ENCODE assay signal across 25 cellular contexts in the genomic region with DNA sequence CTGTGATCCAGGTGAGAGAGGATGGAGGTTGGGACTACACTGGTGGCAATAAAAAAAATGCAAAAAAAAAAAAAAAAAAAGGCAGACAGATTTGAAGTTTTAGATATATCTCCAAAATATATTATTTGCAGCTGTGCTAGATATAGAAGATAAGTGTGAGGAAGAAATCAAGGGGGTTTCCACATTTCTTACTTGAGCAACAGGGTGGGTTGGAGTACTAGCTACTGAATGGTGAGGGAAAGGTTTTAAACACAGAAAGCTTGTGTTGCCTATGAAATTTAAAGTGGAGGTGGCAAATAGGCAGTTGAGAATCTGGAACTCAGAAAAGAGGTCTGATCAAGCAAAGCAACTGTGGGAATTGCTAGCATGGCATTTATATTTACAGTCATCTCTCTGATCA. TPM values are rescaled to one million over a fixed set of nuclear protein-coding genes. Genes with fewer than 3 reads are reported as not detected.
"Had no signal": no experiment of that assay in that cellular context is flagged by ENCODE, and none has a peak within 500 bp of the region (broad histone marks: within the 10 kb centered on the region; RNA-seq: fewer than 3 reads in every experiment).

No MANE protein-coding gene starts in this region.

- DNase-seq: activated CD4-positive, alpha-beta memory T cell treated with anti-CD3 and anti-CD28 coated beads for 36 hours; activated CD4-positive, alpha-beta T cell treated with anti-CD3 and anti-CD28 coated beads for 36 hours; activated CD8-positive, alpha-beta memory T cell treated with anti-CD3 and anti-CD28 coated beads, Interleukin-2, amount 50 U/mL, for 48 hours; activated gamma-delta T cell treated with Interleukin-2 at 50 U/mL for 16 hours; activated naive CD8-positive, alpha-beta T cell treated with anti-CD3 and anti-CD28 coated beads for 36 hours; brain microvascular endothelial cell; cortex of kidney; effector CD4-positive, alpha-beta T cell; foreskin fibroblast; hypothalamus; kidney; left ventricle myocardium inferior; mucosa of descending colon; naive thymus-derived CD4-positive, alpha-beta T cell; ovary; right lobe of liver; stimulated activated CD4-positive, alpha-beta T cell treated with anti-CD3 and anti-CD28 coated beads, Interleukin-4, amount 100 ng/mL, for 4 hours; stimulated activated CD8-positive, alpha-beta memory T cell treated with anti-CD3 and anti-CD28 coated beads, Interleukin-4, amount 100 ng/mL, for 48 hours; stomach; upper lobe of right lung had no signal

- H3K27me3 ChIP-seq: brain microvascular endothelial cell, ovary, right lobe of liver, stomach, upper lobe of right lung had no signal

- H3K27ac Mint-ChIP-seq: activated CD4-positive, alpha-beta memory T cell treated with anti-CD3 and anti-CD28 coated beads for 36 hours; activated CD4-positive, alpha-beta T cell treated with anti-CD3 and anti-CD28 coated beads for 36 hours; activated naive CD8-positive, alpha-beta T cell treated with anti-CD3 and anti-CD28 coated beads for 36 hours; memory B cell; naive thymus-derived CD4-positive, alpha-beta T cell had no signal

- H3K4me1 Mint-ChIP-seq: memory B cell had no signal

- H3K9me3 ChIP-seq: left ventricle myocardium inferior, mucosa of descending colon, ovary, right lobe of liver, stomach, thoracic aorta, upper lobe of right lung had no signal

- H3K4me3 Mint-ChIP-seq: activated CD4-positive, alpha-beta memory T cell treated with anti-CD3 and anti-CD28 coated beads for 36 hours; activated CD4-positive, alpha-beta T cell treated with anti-CD3 and anti-CD28 coated beads for 36 hours; activated naive CD8-positive, alpha-beta T cell treated with anti-CD3 and anti-CD28 coated beads for 36 hours; memory B cell; naive thymus-derived CD4-positive, alpha-beta T cell had no signal

- H3K4me3 ChIP-seq: left ventricle myocardium inferior, mucosa of descending colon, ovary, right lobe of liver, smooth muscle cell, stomach, thoracic aorta, upper lobe of right lung had no signal

- H3K27ac ChIP-seq: brain microvascular endothelial cell, left ventricle myocardium inferior, ovary, right lobe of liver, stomach, thoracic aorta, upper lobe of right lung, VCaP had no signal

- H3K4me1 ChIP-seq: right lobe of liver had no signal

- H3K36me3 ChIP-seq: ovary had no signal

- ATAC-seq: mucosa of descending colon, right lobe of liver had no signal

- H3K27me3 Mint-ChIP-seq: activated CD4-positive, alpha-beta memory T cell treated with anti-CD3 and anti-CD28 coated beads for 36 hours; activated CD4-positive, alpha-beta T cell treated with anti-CD3 and anti-CD28 coated beads for 36 hours; activated naive CD8-positive, alpha-beta T cell treated with anti-CD3 and anti-CD28 coated beads for 36 hours; memory B cell; naive thymus-derived CD4-positive, alpha-beta T cell had no signal

- H3K4me2 ChIP-seq: smooth muscle cell had no signal

RNA-seq across cellular contexts. Expression of a gene that starts 59.9 kb away (rescaled TPM):
- total RNA-seq: kidney, left ventricle myocardium inferior, pulmonary artery endothelial cell, smooth muscle cell, thoracic aorta, upper lobe of right lung had no signal
